8 cellular contexts compared by ENCODE assay signal in genomic region chr2:105336786-105337121, GRCh38. TPM values are rescaled to one million over a fixed set of nuclear protein-coding genes. Genes with fewer than 3 reads are reported as not detected.
DNase-seq lines count a peak whose midpoint lies in the region; FAIRE-seq and TF ChIP-seq lines count a peak whose summit lies in the region.

No MANE protein-coding gene starts in this region.

- peak overlapping the region; percentile 93 for H3K4me2 ChIP-seq in trophoblast cell (ENCODE audit: low read length)

- H3K27me3 ChIP-seq in SJSA1 (replicated peaks) (no peaks in the 10 kb centered on the region), esophagus squamous epithelium (no peaks in the 10 kb centered on the region), trophoblast cell (ENCODE audit: insufficient read depth, low read length) (no peaks in the 10 kb centered on the region)

- H3K4me3 ChIP-seq in SJSA1: peak overlapping the region; percentile 91
- H3K4me3 ChIP-seq in esophagus squamous epithelium: peak overlapping the region; percentile 67 to 90 (median 78)
- H3K4me3 ChIP-seq in trophoblast cell (ENCODE audit: low read depth, low read length): peak overlapping the region; percentile 89

- DNase-seq in D721Med (ENCODE audit: insufficient read length, low spot score) (no peak), SJSA1 (ENCODE audit: low read depth in 1 of 2, low spot score in 2 of 2) (no peak), esophagus squamous epithelium (lab: John Stamatoyannopoulos, UW) (no peak), trophoblast cell (no peak), T-helper 9 cell (no peak), NCI-H82 (lab: John Stamatoyannopoulos, UW) (no peak), iPS-NIHi11 (ENCODE audit: low spot score) (no peak), NCI-H1436 (lab: John Stamatoyannopoulos, UW) (no peak)

- H3K27ac ChIP-seq in SJSA1 (peak overlapping the region; percentile 100), esophagus squamous epithelium (peak overlapping the region; percentile 94 to 98 (median 96)), trophoblast cell (ENCODE audit: low read depth, low read length) (peak overlapping the region; percentile 91)

- peak overlapping the region; percentile 65 for H3K14ac ChIP-seq in trophoblast cell (ENCODE audit: low read length)

- no peak overlapping the region for H2BK5ac ChIP-seq in trophoblast cell (ENCODE audit: low read depth, low read length, poor library complexity)

- no peak overlapping the region for H2AFZ ChIP-seq in trophoblast cell (ENCODE audit: insufficient read depth, low read length, poor library complexity)

- no peak overlapping the region for H2BK120ac ChIP-seq in trophoblast cell (ENCODE audit: insufficient read depth, low read length, poor library complexity)

- TF ChIP-seq CTCF in D721Med (IDR thresholded peaks at IDR 0.05; ENCODE audit: insufficient read depth, missing control alignments): no peak
- TF ChIP-seq CTCF in esophagus squamous epithelium (IDR thresholded peaks at IDR 0.05): no peak

- peak overlapping the region; percentile 73 for H2AK5ac ChIP-seq in trophoblast cell (ENCODE audit: low read length)

- intact Hi-C loops in esophagus squamous epithelium (cut with DNase I): no loop called here

- H3K79me2 ChIP-seq in trophoblast cell (ENCODE audit: control insufficient read depth, insufficient read depth, low read length, poor library complexity): peaks cover 8% of the 10 kb centered on the region

- H3K4ac ChIP-seq in trophoblast cell (ENCODE audit: low read depth, low read length): no peak overlapping the region

- H3K18ac ChIP-seq in trophoblast cell (ENCODE audit: low read length): no peak overlapping the region

- no peak overlapping the region for H3K23ac ChIP-seq in trophoblast cell (ENCODE audit: low read length)

- H3K9me3 ChIP-seq in SJSA1 (replicated peaks) (no peaks in the 10 kb centered on the region), esophagus squamous epithelium (no peaks in the 10 kb centered on the region), trophoblast cell (ENCODE audit: insufficient read depth, low read depth, low read length) (no peaks in the 10 kb centered on the region)

- no peak overlapping the region for H2BK12ac ChIP-seq in trophoblast cell (ENCODE audit: low read length)

- peak overlapping the region; percentile 46 for H4K12ac ChIP-seq in trophoblast cell (ENCODE audit: low read depth, low read length)

- peaks cover 7% of the 10 kb centered on the region for H3K79me1 ChIP-seq in trophoblast cell (ENCODE audit: low read length)

- 1 to 2% methylated on average over 7 of the region's 7 CpGs for WGBS in esophagus squamous epithelium, 2 donors
- WGBS in trophoblast cell (ENCODE audit: extremely low coverage, insufficient coverage, insufficient read length): no CpG with 5 or more reads among the region's 7 CpGs

- H3K9ac ChIP-seq in trophoblast cell (ENCODE audit: low read length): peak overlapping the region; percentile 88

- peak overlapping the region; percentile 90 for H4K8ac ChIP-seq in trophoblast cell (ENCODE audit: low read depth, low read length)

- peak; percentile 80 for FAIRE-seq in D721Med (lab: Jason Lieb, UNC)

- TF ChIP-seq POLR2A in esophagus squamous epithelium (IDR thresholded peaks at IDR 0.05): no peak

- H3K4me1 ChIP-seq in SJSA1 (replicated peaks): peaks cover 12% of the 10 kb centered on the region
- peaks cover 5 to 27% (median 19%) of the 10 kb centered on the region in 3 donors for H3K4me1 ChIP-seq in esophagus squamous epithelium
- H3K4me1 ChIP-seq in trophoblast cell (ENCODE audit: control insufficient read depth in 1 of 2, insufficient read depth in 2 of 2, low read length in 2 of 2): peaks cover 0 to 1% of the 10 kb centered on the region in 2 experiments

- peaks cover 41% of the 10 kb centered on the region for H3K36me3 ChIP-seq in SJSA1
- peaks cover 0 to 35% (median 14%) of the 10 kb centered on the region in 3 donors for H3K36me3 ChIP-seq in esophagus squamous epithelium
- peaks cover 2 to 13% of the 10 kb centered on the region in 2 experiments for H3K36me3 ChIP-seq in trophoblast cell (ENCODE audit: control insufficient read depth in 1 of 2, insufficient read depth in 2 of 2, low read length in 2 of 2)

- H4K91ac ChIP-seq in trophoblast cell (ENCODE audit: low read depth, low read length): peak overlapping the region; percentile 31

RNA-seq across cellular contexts. Expression of gene C2orf49, which starts 0.6 kb away (rescaled TPM):
- total RNA-seq in SJSA1 (2014; rRNA removed; shearing (Covaris generic)): 18.6 and 19.6 TPM in 2 replicates
- total RNA-seq in esophagus squamous epithelium: 10 to 100 TPM in 3 of 4 donors, 1 to 10 TPM in 1; 9.3 to 19.8 (median 12.4) TPM
- polyA plus RNA-seq in trophoblast cell (2013): 34.1 and 35.9 TPM in 2 replicates

RNA-seq across cellular contexts. Expression of gene TGFBRAP1, which starts 7.2 kb away (rescaled TPM):
- 16.5 and 25.8 TPM in 2 replicates for total RNA-seq in SJSA1 (2014; rRNA removed; shearing (Covaris generic))
- 10 to 100 TPM; 11.7 to 24.6 (median 15.6) TPM for total RNA-seq in esophagus squamous epithelium
- 16.6 and 17.3 TPM in 2 replicates for polyA plus RNA-seq in trophoblast cell (2013)
